8 cellular contexts compared by ENCODE assay signal in the genomic region with DNA sequence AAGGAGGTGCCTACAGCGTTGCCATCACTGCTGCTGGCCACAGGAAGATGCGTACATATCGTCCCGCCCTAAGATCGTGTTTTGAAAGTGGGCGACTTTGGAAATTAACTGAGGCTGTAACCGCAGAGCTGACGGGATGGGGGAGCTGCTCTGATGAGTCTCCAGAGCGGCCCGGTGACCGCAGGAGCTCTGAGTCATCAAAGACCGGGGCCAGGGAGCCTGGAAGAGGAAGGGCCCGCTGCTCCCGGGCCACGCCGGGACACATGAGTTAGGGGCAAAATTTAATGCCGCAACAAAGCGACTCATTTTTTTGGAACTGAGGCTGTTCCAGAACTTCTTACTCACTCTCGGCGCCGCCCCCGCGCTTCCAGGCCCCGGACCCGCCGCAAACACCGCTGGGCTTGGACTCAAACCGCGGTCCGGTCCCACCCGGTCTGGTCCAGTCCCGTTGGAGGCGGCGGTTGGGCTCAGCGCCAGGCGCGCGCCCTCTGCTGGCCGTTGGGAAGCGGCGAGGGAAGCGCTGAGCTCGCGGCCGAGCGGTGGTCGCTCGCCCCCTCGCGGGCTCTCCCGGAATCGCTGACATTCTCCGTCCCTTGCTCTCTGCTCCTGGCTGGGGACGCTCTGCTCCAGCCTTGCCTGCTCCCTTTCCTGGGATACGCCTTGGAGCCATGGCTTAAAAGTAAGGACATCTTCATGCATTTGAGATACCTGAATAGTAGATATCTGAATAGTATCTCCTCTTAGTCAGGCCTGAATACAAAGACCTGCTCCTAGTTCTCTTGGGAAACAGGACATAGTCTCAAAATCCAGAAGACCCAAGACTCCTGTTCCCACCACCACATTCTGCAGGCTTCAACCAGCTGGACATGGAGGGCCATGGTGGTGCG. TPM values are rescaled to one million over a fixed set of nuclear protein-coding genes. Genes with fewer than 3 reads are reported as not detected.
A peak's percentile ranks its signal among the peaks of the same experiment; 100 is the strongest.
DNase-seq lines count a peak whose midpoint lies in the region; ATAC-seq and TF ChIP-seq lines count a peak whose summit lies in the region.
"Not testable (repeated sequence)": the region's sequence is repeated elsewhere in the genome, so short reads cannot be mapped to it uniquely, and the experiment has no call there.

No MANE protein-coding gene starts in this region.

- not testable (repeated sequence) for H3K36me3 ChIP-seq in BE2C; IMR-90 (ENCODE audit: control insufficient read depth, insufficient read depth, low read length); liver (ENCODE audit: control insufficient read depth in 4 of 4, insufficient read depth in 3 of 4, low read depth in 1 of 4, low read length in 3 of 4); spleen

- not testable (repeated sequence) for H3K23ac ChIP-seq in IMR-90 (ENCODE audit: low read depth, low read length)

- H2AK5ac ChIP-seq in IMR-90 (ENCODE audit: low read depth, low read length), result not testable (repeated sequence)

- H4K8ac ChIP-seq in IMR-90 (ENCODE audit: low read depth in 2 of 2, low read length in 2 of 2), result not testable (repeated sequence)

- not testable (repeated sequence) for H2AFZ ChIP-seq in IMR-90 (replicated peaks; ENCODE audit: low read length, poor library complexity)

- TF ChIP-seq RAD21 in IMR-90 (IDR thresholded peaks at IDR 0.05; ENCODE audit: low read length), result not testable (repeated sequence)
- TF ChIP-seq RAD21 in liver (IDR thresholded peaks at IDR 0.05), result peak; percentile 13 to 38

- H3K4me1 Mint-ChIP-seq in WTC11; dendritic cell treated with granulocyte-macrophage colony-stimulating factor and Interleukin-4, amounts not matched to agents 40 ng/mL and 50 ng/mL, for 4 days (ENCODE audit: low read depth): not testable (repeated sequence)

- not testable (repeated sequence) for H4K91ac ChIP-seq in IMR-90 (ENCODE audit: insufficient read depth, low read depth, low read length)

- not testable (repeated sequence) for H2BK120ac ChIP-seq in IMR-90 (ENCODE audit: low read depth, low read length)

- peak; percentile 73 for ATAC-seq in GM18909 (IDR thresholded peaks at IDR 0.05; ENCODE audit: poor library complexity, unreplicated experiment)
- peak; percentile 40 for ATAC-seq in HG02610 (IDR thresholded peaks at IDR 0.05; ENCODE audit: unreplicated experiment)
- peak; percentile 83 for ATAC-seq in IMR-90 (ENCODE audit: low read depth)
- ATAC-seq in WTC11, result peak; percentile 82

- POLR2A ChIA-PET in IMR-90 (lab: Charles Lee; ENCODE audit: unreplicated experiment); WTC11 (lab: Charles Lee): not testable (repeated sequence)

- no CpG with 5 or more reads among the region's 56 CpGs for WGBS in IMR-90 (ENCODE audit: extremely low coverage in 2 of 2, insufficient read length in 1 of 2), 2 experiments
- 3% methylated on average over 10 of the region's 56 CpGs for WGBS in liver
- WGBS in spleen, 5 donors, result 5 to 12% (median 10%) methylated on average over 3 to 12 of the region's 56 CpGs

- not testable (repeated sequence) for H3K9me3 ChIP-seq in BE2C; IMR-90 (ENCODE audit: control insufficient read depth, insufficient read depth, low read length); liver (ENCODE audit: control insufficient read depth in 4 of 4, low read length in 3 of 4); spleen

- not testable (repeated sequence) for H3K9me1 ChIP-seq in IMR-90 (ENCODE audit: insufficient read depth, low read length)

- H3K14ac ChIP-seq in IMR-90 (replicated peaks; ENCODE audit: low read depth, low read length), result not testable (repeated sequence)

- intact Hi-C loops in IMR-90 (cut with micrococcal nuclease), result loop anchor here (5.0 kb wide), 1 partner anchor 189 kb away; no protein-coding TSS in a partner anchor
- intact Hi-C loops in dendritic cell treated with granulocyte-macrophage colony-stimulating factor and Interleukin-4, amounts not matched to agents 40 ng/mL and 50 ng/mL, for 4 days (cut with micrococcal nuclease), result loop anchor here (5.0 kb wide), 1 partner anchor 46 kb away; no protein-coding TSS in a partner anchor
- intact Hi-C loops in spleen (cut with DNase I; ENCODE audit: low total_unique reads), result not testable (repeated sequence)

- not testable (repeated sequence) for H3K36me3 Mint-ChIP-seq in WTC11; dendritic cell treated with granulocyte-macrophage colony-stimulating factor and Interleukin-4, amounts not matched to agents 40 ng/mL and 50 ng/mL, for 4 days (ENCODE audit: low read depth)

- DNase-seq in BE2C (peak; percentile 33), WTC11 (ENCODE audit: low spot score) (peak; percentile 16)
- DNase-seq in IMR-90, spleen: not testable (repeated sequence)

- not testable (repeated sequence) for H3K4ac ChIP-seq in IMR-90 (ENCODE audit: low read depth, low read length)

- not testable (repeated sequence) for BruUV-seq in IMR-90 (replicated peaks; lab: Mats Ljungman, UMichigan)

- dilution Hi-C loops in IMR-90 (cut with HindIII; ENCODE audit: low sequenced_read_pairs, unreplicated experiment), result not testable (repeated sequence)

- not testable (repeated sequence) for H2AK9ac ChIP-seq in IMR-90 (replicated peaks; ENCODE audit: low read depth, low read length, poor library complexity)

- CTCF ChIA-PET in IMR-90 (lab: Yijun Ruan, JAX) (interaction anchor here (0.7 to 1.7 kb wide), 2 partner anchors 21 to 186 kb away, joined by 3 to 4 read pairs; no protein-coding TSS in a partner anchor), WTC11 (lab: Charles Lee) (interaction anchor here (0.7 to 1.4 kb wide), 2 partner anchors 144 to 165 kb away, joined by 3 to 5 read pairs; no protein-coding TSS in a partner anchor)

- not testable (repeated sequence) for H3K9ac ChIP-seq in IMR-90 (ENCODE audit: low read depth, low read length); liver (ENCODE audit: low read depth in 1 of 2, low read length in 2 of 2)

- H3K4me2 ChIP-seq in IMR-90 (ENCODE audit: low read depth, low read length), result not testable (repeated sequence)

- TF ChIP-seq POLR2A in IMR-90 (IDR thresholded peaks at IDR 0.05; ENCODE audit: low read depth, low read length); spleen (IDR thresholded peaks at IDR 0.05): not testable (repeated sequence)

- not testable (repeated sequence) for H3K27ac ChIP-seq in IMR-90 (ENCODE audit: insufficient read depth, low read length); liver (ENCODE audit: low read depth in 1 of 2, low read length in 2 of 2); spleen

- H3K4me1 ChIP-seq in BE2C; IMR-90 (ENCODE audit: control insufficient read depth, insufficient read depth, low read length); liver (ENCODE audit: control insufficient read depth in 4 of 4, insufficient read depth in 4 of 4, low read length in 3 of 4): not testable (repeated sequence)
- H3K4me1 ChIP-seq in spleen, result peaks cover 0 to 12% (median 2%) of the 10 kb centered on the region in 6 donors

- not testable (repeated sequence) for H4K20me1 ChIP-seq in IMR-90 (ENCODE audit: insufficient read depth, low read length)

- H3K9me3 Mint-ChIP-seq in WTC11; dendritic cell treated with granulocyte-macrophage colony-stimulating factor and Interleukin-4, amounts not matched to agents 40 ng/mL and 50 ng/mL, for 4 days: not testable (repeated sequence)

- H3K27ac Mint-ChIP-seq in WTC11, result not testable (repeated sequence)
- H3K27ac Mint-ChIP-seq in dendritic cell treated with granulocyte-macrophage colony-stimulating factor and Interleukin-4, amounts not matched to agents 40 ng/mL and 50 ng/mL, for 4 days, result peak overlapping the region; percentile 30

- in situ Hi-C loops in IMR-90 (cut with MboI; ENCODE audit: low sequenced_read_pairs), result not testable (repeated sequence)

- H3K27me3 ChIP-seq in BE2C; IMR-90 (ENCODE audit: control insufficient read depth, insufficient read depth, low read length); liver (ENCODE audit: control insufficient read depth in 4 of 4, insufficient read depth in 4 of 4, low read length in 3 of 4); spleen (replicated peaks in 1 of 7): not testable (repeated sequence)

- not testable (repeated sequence) for H2BK15ac ChIP-seq in IMR-90 (ENCODE audit: low read depth, low read length)

- H4K5ac ChIP-seq in IMR-90 (ENCODE audit: low read depth, low read length), result not testable (repeated sequence)

- not testable (repeated sequence) for H2BK5ac ChIP-seq in IMR-90 (ENCODE audit: low read depth, low read length, poor library complexity, severe bottlenecking)

- H3K27me3 Mint-ChIP-seq in WTC11 (ENCODE audit: low read depth); dendritic cell treated with granulocyte-macrophage colony-stimulating factor and Interleukin-4, amounts not matched to agents 40 ng/mL and 50 ng/mL, for 4 days: not testable (repeated sequence)

- H3K79me1 ChIP-seq in IMR-90 (ENCODE audit: low read depth in 1 of 2, low read length in 2 of 2), result not testable (repeated sequence)

- not testable (repeated sequence) for H3K56ac ChIP-seq in IMR-90 (ENCODE audit: extremely low read depth, insufficient read depth, low read length)

- H3K4me3 ChIP-seq in BE2C (ENCODE audit: low read depth, low read length); IMR-90 (ENCODE audit: insufficient read depth, low read depth, low read length); liver (ENCODE audit: low read depth in 1 of 3, low read length in 3 of 3); spleen: not testable (repeated sequence)

- H3K18ac ChIP-seq in IMR-90 (ENCODE audit: low read depth, low read length), result not testable (repeated sequence)

- peak; percentile 32 for TF ChIP-seq CTCF in BE2C (IDR thresholded peaks at IDR 0.05; ENCODE audit: low read depth, low read length)
- TF ChIP-seq CTCF in IMR-90 (conservative IDR thresholded peaks at IDR 0.05; ENCODE audit: low read depth, low read length); liver (IDR thresholded peaks at IDR 0.05; ENCODE audit: low read depth, low read length, missing input control): not testable (repeated sequence)
- peak; percentile 38; the same call in 1 of the 2 replicates for TF ChIP-seq CTCF in WTC11 (IDR thresholded peaks at IDR 0.05)
- TF ChIP-seq CTCF in spleen (IDR thresholded peaks at IDR 0.05 in 8 of 11, conservative IDR thresholded peaks at IDR 0.05 in 3 of 11), result peak; percentile 36 to 92 (median 66)

- H2BK20ac ChIP-seq in IMR-90 (ENCODE audit: low read depth, low read length), result not testable (repeated sequence)

- not testable (repeated sequence) for H3K4me3 Mint-ChIP-seq in WTC11
- H3K4me3 Mint-ChIP-seq in dendritic cell treated with granulocyte-macrophage colony-stimulating factor and Interleukin-4, amounts not matched to agents 40 ng/mL and 50 ng/mL, for 4 days, result peak overlapping the region; percentile 6

RNA-seq across cellular contexts. Expression of a gene that starts 39.5 kb away (rescaled TPM):
- polyA plus RNA-seq in BE2C (2012; ENCODE audit: insufficient read depth, insufficient read length, low read depth), result 7.5 TPM
- 5.8 and 7.2 TPM in 2 replicates for total RNA-seq in IMR-90 (2012; rRNA removed)
- polyA plus RNA-seq in IMR-90 (2012; rRNA removed), result 5.1 and 6.3 TPM in 2 replicates
- polyA plus RNA-seq in IMR-90 (2012; cell fraction: cytosol; rRNA removed), result 3.9 and 4.7 TPM in 2 replicates
- polyA plus RNA-seq in IMR-90 (2012; cell fraction: nucleus; rRNA removed; ENCODE audit: low replicate concordance), result 2.0 and 2.7 TPM in 2 replicates
- total RNA-seq in WTC11 (2021), result 1.7 to 2.0 TPM (median 1.8 TPM) in 3 replicates
- 10 to 100 TPM in 1 of 2 donors, 1 to 10 TPM in 1; 7.2 to 28.5 TPM for total RNA-seq in liver
- 10 to 100 TPM; 19.0 to 30.6 TPM for polyA plus RNA-seq in liver
- total RNA-seq in spleen, result 10 to 100 TPM; 30.8 to 97.3 (median 58.5) TPM
- polyA plus RNA-seq in spleen, result 10 to 100 TPM in 2 of 3 donors, 1 to 10 TPM in 1; 7.7 to 13.5 (median 12.4) TPM

RNA-seq across cellular contexts. Expression of a gene that starts 54.8 kb away (rescaled TPM):
- 8.5 TPM for polyA plus RNA-seq in BE2C (2012; ENCODE audit: insufficient read depth, insufficient read length, low read depth)
- 3.6 and 4.4 TPM in 2 replicates for total RNA-seq in IMR-90 (2012; rRNA removed)
- polyA plus RNA-seq in IMR-90 (2012; rRNA removed), result 0.75 and 0.84 TPM in 2 replicates
- polyA plus RNA-seq in IMR-90 (2012; cell fraction: cytosol; rRNA removed), result 0.15 and 0.23 TPM in 2 replicates
- 0.16 and 0.72 TPM in 2 replicates for polyA plus RNA-seq in IMR-90 (2012; cell fraction: nucleus; rRNA removed; ENCODE audit: low replicate concordance)
- total RNA-seq in WTC11 (2021), result 4.6 to 5.6 TPM (median 5.2 TPM) in 3 replicates
- total RNA-seq in liver, result under 1 TPM; 0.19 to 0.50 TPM
- under 1 TPM; 0.32 to 0.46 TPM for polyA plus RNA-seq in liver
- 1 to 10 TPM; 2.2 to 4.1 (median 2.9) TPM for total RNA-seq in spleen
- under 1 TPM; 0.65 to 0.74 (median 0.71) TPM for polyA plus RNA-seq in spleen
